In genomic region chr13:80513196-80513595, GRCh38 we compare ENCODE assay signal across 29 cellular contexts.
DNase-seq lines count a peak whose midpoint lies in the region; ATAC-seq, FAIRE-seq and TF ChIP-seq lines count a peak whose summit lies in the region.
"Had no signal": no experiment of that assay in that cellular context is flagged by ENCODE, and none has a peak within 500 bp of the region (broad histone marks: within the 10 kb centered on the region; RNA-seq: fewer than 3 reads in every experiment).

No MANE protein-coding gene starts in this region.

- no peak overlapping the region for H3K9ac ChIP-seq in HepG2 (ENCODE audit: insufficient read depth, low read depth, low read length)
- H3K9ac ChIP-seq: BLaER1; BLaER1 treated with 17β-estradiol and CSF1 and Interleukin-3, amounts not matched to agents 10 nM and 100 nM had no signal

- H3K36me3 ChIP-seq in right lobe of liver (no peaks in the 10 kb centered on the region), HepG2 (replicated peaks in 1 of 2; ENCODE audit: control insufficient read depth in 1 of 2, insufficient read depth in 2 of 2, low read length in 2 of 2) (no peaks in the 10 kb centered on the region)
- H3K36me3 ChIP-seq: BE2C; BLaER1; BLaER1 treated with 17β-estradiol and CSF1 and Interleukin-3, amounts not matched to agents 10 nM and 100 nM had no signal

- H3K79me2 ChIP-seq in HepG2 (ENCODE audit: insufficient read depth, low read length): no peaks in the 10 kb centered on the region

- TF ChIP-seq CTCF in right lobe of liver (IDR thresholded peaks at IDR 0.05) (no peak), HepG2 (CRISPR knock-in tag; IDR thresholded peaks at IDR 0.05) (no peak)

- FAIRE-seq in HepG2 (lab: Jason Lieb, UNC): no peak
- FAIRE-seq: A204.1, A549, D721Med had no signal

- H3K4me1 ChIP-seq in right lobe of liver (no peaks in the 10 kb centered on the region), HepG2 (ENCODE audit: insufficient read depth, low read length) (no peaks in the 10 kb centered on the region)
- H3K4me1 ChIP-seq: A549; BE2C; BLaER1; BLaER1 treated with 17β-estradiol and CSF1 and Interleukin-3, amounts not matched to agents 10 nM and 100 nM; Caco-2 had no signal

- 37% methylated on average over 1 of the region's 1 CpG for WGBS in right lobe of liver (ENCODE audit: insufficient coverage, low coverage, low lambda C conversion rate, missing lambda C conversion rate)
- 5% methylated on average over 1 of the region's 1 CpG for WGBS in HepG2 (ENCODE audit: low lambda C conversion rate)

- no peak overlapping the region for H2AFZ ChIP-seq in HepG2 (ENCODE audit: low read length)

- CTCF ChIA-PET in HepG2 (lab: Yijun Ruan, JAX; ENCODE audit: low intra/inter-chr PET ratio, low total read pairs): no interaction called here

- POLR2A ChIA-PET in HepG2 (lab: Yijun Ruan, JAX): no interaction called here

- no peak for TF ChIP-seq RAD21 in HepG2 (CRISPR knock-in tag; IDR thresholded peaks at IDR 0.05)

- H3K4me3 ChIP-seq in right lobe of liver (no peak overlapping the region), HepG2 (replicated peaks in 1 of 3; ENCODE audit: insufficient read depth in 1 of 3, low read depth in 2 of 3, low read length in 3 of 3) (no peak overlapping the region)
- H3K4me3 ChIP-seq: A549; BLaER1; BLaER1 treated with 17β-estradiol and CSF1 and Interleukin-3, amounts not matched to agents 10 nM and 100 nM had no signal

- no peak for TF ChIP-seq POLR2A in right lobe of liver (IDR thresholded peaks at IDR 0.05)
- no peak for TF ChIP-seq POLR2A in HepG2 (IDR thresholded peaks at IDR 0.05; ENCODE audit: insufficient read depth in 1 of 2, low read depth in 2 of 2, low read length in 2 of 2)

- H3K4me2 ChIP-seq in HepG2 (ENCODE audit: low read depth, low read length): no peak overlapping the region
- H3K4me2 ChIP-seq: A549; BLaER1; BLaER1 treated with 17β-estradiol and CSF1 and Interleukin-3, amounts not matched to agents 10 nM and 100 nM had no signal

- no peaks in the 10 kb centered on the region for H4K20me1 ChIP-seq in HepG2 (ENCODE audit: insufficient read depth, low read length)
- H4K20me1 ChIP-seq: BLaER1; BLaER1 treated with 17β-estradiol and CSF1 and Interleukin-3, amounts not matched to agents 10 nM and 100 nM had no signal

- no peaks in the 10 kb centered on the region for H3K9me3 ChIP-seq in right lobe of liver
- H3K9me3 ChIP-seq in HepG2 (ENCODE audit: low read length): peaks cover 65% of the 10 kb centered on the region
- H3K9me3 ChIP-seq: A549, BE2C had no signal

- H3K27ac ChIP-seq in right lobe of liver: no peak overlapping the region
- H3K27ac ChIP-seq in HepG2 (ENCODE audit: extremely low read length, insufficient read depth, low read length): no peak overlapping the region
- H3K27ac ChIP-seq: 22Rv1; A549; BLaER1; BLaER1 treated with 17β-estradiol and CSF1 and Interleukin-3, amounts not matched to agents 10 nM and 100 nM; C4-2B had no signal

- ATAC-seq in right lobe of liver (peak in 3 of 4 donors; percentile 38 to 60 (median 60)), HepG2 (no peak)
- ATAC-seq: A549; CD8-positive, alpha-beta T cell had no signal

- no peaks in the 10 kb centered on the region for H3K27me3 ChIP-seq in right lobe of liver
- no peaks in the 10 kb centered on the region for H3K27me3 ChIP-seq in HepG2 (ENCODE audit: control insufficient read depth in 1 of 2, insufficient read depth in 2 of 2, low read length in 2 of 2)
- H3K27me3 ChIP-seq: BE2C; BLaER1; BLaER1 treated with 17β-estradiol and CSF1 and Interleukin-3, amounts not matched to agents 10 nM and 100 nM had no signal

- TF ChIP-seq EP300 in HepG2 (IDR thresholded peaks at IDR 0.05; ENCODE audit: low read depth in 2 of 2, low read length in 2 of 2): no peak
- TF ChIP-seq EP300 in HepG2 (CRISPR knock-in tag; IDR thresholded peaks at IDR 0.05; ENCODE audit: borderline replicate concordance): no peak

- in situ Hi-C loops in HepG2 (cut with HindIII; ENCODE audit: extremely low pct_ligation_motif_present, low pct_unique_long_range_greater_than_20kb): no loop called here

- DNase-seq in right lobe of liver (no peak), HepG2 (ENCODE audit: low spot score) (no peak)
- DNase-seq: 8988T; ACHN; AML-193; BE2C; C1 segment of cervical spinal cord; Caco-2; Calu3; CD4-positive, alpha-beta memory T cell; CD4-positive, alpha-beta T cell; CD4-positive, CD25-positive, alpha-beta regulatory T cell; CD8-positive, alpha-beta memory T cell; CD8-positive, alpha-beta T cell; COR-L47; DMS 273 treated with DMSO at 0.1 percent for 48 hours; DMS153; DMS53; DMS79; DMS79 treated with DMSO at 0.1 percent for 48 hours; DND-41; EL had no signal

- no TSS peak for BruUV-seq in HepG2 (replicated peaks; lab: Mats Ljungman, UMichigan)

- intact Hi-C loops in right lobe of liver (cut with DNase I): no loop called here
- intact Hi-C loops in HepG2 (cut with micrococcal nuclease; ENCODE audit: unreplicated experiment): no loop called here

TF ChIP-seq in HepG2, 621 proteins besides CTCF, POLR2A, EP300 and RAD21 (continues in another document):
- TF ChIP-seq ZNF383 (CRISPR knock-in tag; IDR thresholded peaks at IDR 0.05; ENCODE audit: borderline replicate concordance) (no peak), HES4 (CRISPR knock-in tag; IDR thresholded peaks at IDR 0.05; ENCODE audit: borderline replicate concordance) (no peak), ZNF547 (CRISPR knock-in tag; IDR thresholded peaks at IDR 0.05) (no peak), ZBTB10 (CRISPR knock-in tag; IDR thresholded peaks at IDR 0.05; ENCODE audit: borderline replicate concordance) (no peak), GRHL1 (CRISPR knock-in tag; conservative IDR thresholded peaks at IDR 0.05) (no peak)
- TF ChIP-seq, protein P1, sequence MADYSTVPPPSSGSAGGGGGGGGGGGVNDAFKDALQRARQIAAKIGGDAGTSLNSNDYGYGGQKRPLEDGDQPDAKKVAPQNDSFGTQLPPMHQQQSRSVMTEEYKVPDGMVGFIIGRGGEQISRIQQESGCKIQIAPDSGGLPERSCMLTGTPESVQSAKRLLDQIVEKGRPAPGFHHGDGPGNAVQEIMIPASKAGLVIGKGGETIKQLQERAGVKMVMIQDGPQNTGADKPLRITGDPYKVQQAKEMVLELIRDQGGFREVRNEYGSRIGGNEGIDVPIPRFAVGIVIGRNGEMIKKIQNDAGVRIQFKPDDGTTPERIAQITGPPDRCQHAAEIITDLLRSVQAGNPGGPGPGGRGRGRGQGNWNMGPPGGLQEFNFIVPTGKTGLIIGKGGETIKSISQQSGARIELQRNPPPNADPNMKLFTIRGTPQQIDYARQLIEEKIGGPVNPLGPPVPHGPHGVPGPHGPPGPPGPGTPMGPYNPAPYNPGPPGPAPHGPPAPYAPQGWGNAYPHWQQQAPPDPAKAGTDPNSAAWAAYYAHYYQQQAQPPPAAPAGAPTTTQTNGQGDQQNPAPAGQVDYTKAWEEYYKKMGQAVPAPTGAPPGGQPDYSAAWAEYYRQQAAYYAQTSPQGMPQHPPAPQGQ (CRISPR knock-in tag; IDR thresholded peaks at IDR 0.05; ENCODE audit: borderline replicate concordance): no peak
- TF ChIP-seq, protein P2, sequence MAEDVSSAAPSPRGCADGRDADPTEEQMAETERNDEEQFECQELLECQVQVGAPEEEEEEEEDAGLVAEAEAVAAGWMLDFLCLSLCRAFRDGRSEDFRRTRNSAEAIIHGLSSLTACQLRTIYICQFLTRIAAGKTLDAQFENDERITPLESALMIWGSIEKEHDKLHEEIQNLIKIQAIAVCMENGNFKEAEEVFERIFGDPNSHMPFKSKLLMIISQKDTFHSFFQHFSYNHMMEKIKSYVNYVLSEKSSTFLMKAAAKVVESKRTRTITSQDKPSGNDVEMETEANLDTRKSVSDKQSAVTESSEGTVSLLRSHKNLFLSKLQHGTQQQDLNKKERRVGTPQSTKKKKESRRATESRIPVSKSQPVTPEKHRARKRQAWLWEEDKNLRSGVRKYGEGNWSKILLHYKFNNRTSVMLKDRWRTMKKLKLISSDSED (CRISPR knock-in tag; IDR thresholded peaks at IDR 0.05): no peak
